29 cellular contexts compared by ENCODE assay signal in the genomic region with DNA sequence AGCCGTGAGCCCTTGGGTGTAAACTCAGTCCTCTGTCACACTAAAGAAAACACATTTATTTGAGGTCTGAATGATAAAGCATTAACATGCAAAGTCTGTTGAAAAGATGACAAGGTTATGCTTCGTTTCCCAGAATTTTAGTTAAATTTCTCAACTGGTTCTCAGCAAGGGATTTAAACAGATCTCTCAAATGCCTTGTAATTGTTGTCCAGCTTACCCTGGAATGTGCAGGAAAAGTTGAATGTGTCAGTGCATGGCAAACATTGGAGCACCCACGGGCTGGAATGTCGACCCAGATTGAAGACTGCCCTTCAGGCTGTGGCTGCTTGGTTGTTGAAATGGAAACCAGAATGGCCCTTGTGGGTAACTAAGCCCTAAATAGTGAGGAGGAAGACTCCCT.
"Had no signal": no experiment of that assay in that cellular context is flagged by ENCODE, and none has a peak within 500 bp of the region (broad histone marks: within the 10 kb centered on the region; RNA-seq: fewer than 3 reads in every experiment).

No MANE protein-coding gene starts in this region.

- H3K9me3 ChIP-seq: colonic mucosa, gastroesophageal sphincter, heart left ventricle, pancreas, right lobe of liver, testis, tibial artery had no signal

- H3K36me3 Mint-ChIP-seq: memory B cell; naive B cell; natural killer cell treated with Interleukin-12 subunit alpha and Interleukin-12 subunit beta and Interleukin-15 and Interleukin-18, amount 100 ng/mL, for 72 hours; type B pancreatic cell had no signal

- H3K36me3 ChIP-seq: colonic mucosa, gastroesophageal sphincter, heart left ventricle, pancreas, right lobe of liver, tibial artery had no signal

- H3K4me1 ChIP-seq: colonic mucosa, foreskin keratinocyte, gastroesophageal sphincter, heart left ventricle, pancreas, right lobe of liver, testis had no signal

- H3K9me3 Mint-ChIP-seq: dendritic cell treated with granulocyte-macrophage colony-stimulating factor and Interleukin-4, amounts not matched to agents 40 ng/mL and 50 ng/mL, for 4 days; endodermal cell; memory B cell; naive B cell; natural killer cell treated with Interleukin-12 subunit alpha and Interleukin-12 subunit beta and Interleukin-15 and Interleukin-18, amount 100 ng/mL, for 72 hours; stimulated activated naive CD8-positive, alpha-beta T cell treated with anti-CD3 and anti-CD28 coated beads, Interleukin-15, amount 100 ng/mL, for 72 hours had no signal

- H3K4me3 Mint-ChIP-seq: dendritic cell treated with granulocyte-macrophage colony-stimulating factor and Interleukin-4, amounts not matched to agents 40 ng/mL and 50 ng/mL, for 4 days; endodermal cell; memory B cell; naive B cell; natural killer cell treated with Interleukin-12 subunit alpha and Interleukin-12 subunit beta and Interleukin-15 and Interleukin-18, amount 100 ng/mL, for 72 hours; stimulated activated naive CD8-positive, alpha-beta T cell treated with anti-CD3 and anti-CD28 coated beads, Interleukin-15, amount 100 ng/mL, for 72 hours; type B pancreatic cell had no signal

- H3K27ac Mint-ChIP-seq: dendritic cell treated with granulocyte-macrophage colony-stimulating factor and Interleukin-4, amounts not matched to agents 40 ng/mL and 50 ng/mL, for 4 days; endodermal cell; memory B cell; natural killer cell treated with Interleukin-12 subunit alpha and Interleukin-12 subunit beta and Interleukin-15 and Interleukin-18, amount 100 ng/mL, for 72 hours; stimulated activated naive CD8-positive, alpha-beta T cell treated with anti-CD3 and anti-CD28 coated beads, Interleukin-15, amount 100 ng/mL, for 72 hours; type B pancreatic cell had no signal

- H3K4me2 ChIP-seq: hepatocyte, smooth muscle cell had no signal

- H3K27me3 ChIP-seq: colonic mucosa, foreskin keratinocyte, gastroesophageal sphincter, heart left ventricle, hepatocyte, pancreas, right lobe of liver, testis, tibial artery had no signal

- H3K4me1 Mint-ChIP-seq: endodermal cell; memory B cell; naive B cell; stimulated activated naive CD8-positive, alpha-beta T cell treated with anti-CD3 and anti-CD28 coated beads, Interleukin-15, amount 100 ng/mL, for 72 hours had no signal

- H3K27ac ChIP-seq: colonic mucosa, epithelial cell of prostate, foreskin keratinocyte, gastroesophageal sphincter, heart left ventricle, hepatocyte, pancreas, right lobe of liver, testis, tibial artery had no signal

- H2AFZ ChIP-seq: hepatocyte had no signal

- H3K27me3 Mint-ChIP-seq: dendritic cell treated with granulocyte-macrophage colony-stimulating factor and Interleukin-4, amounts not matched to agents 40 ng/mL and 50 ng/mL, for 4 days; memory B cell had no signal

- ATAC-seq: esophagus mucosa; foreskin keratinocyte; gastroesophageal sphincter; heart left ventricle; left lobe of liver; natural killer cell treated with Interleukin-12 subunit alpha and Interleukin-12 subunit beta and Interleukin-15 and Interleukin-18, amount 100 ng/mL, for 72 hours; pancreas; right lobe of liver; stimulated activated naive CD8-positive, alpha-beta T cell treated with anti-CD3 and anti-CD28 coated beads, Interleukin-15, amount 100 ng/mL, for 72 hours had no signal

- H3K4me3 ChIP-seq: colonic mucosa, gastroesophageal sphincter, heart left ventricle, hepatocyte, lung, pancreas, right lobe of liver, smooth muscle cell, testis, tibial artery had no signal

- H3K79me2 ChIP-seq: hepatocyte had no signal

- DNase-seq: colonic mucosa; effector CD8-positive, alpha-beta T cell; endodermal cell; foreskin keratinocyte; heart left ventricle; kidney; naive B cell; occipital lobe; pancreas; right lobe of liver; stimulated activated CD4-positive, alpha-beta T cell treated with anti-CD3 and anti-CD28 coated beads, Interleukin-12 subunit alpha, Interleukin-12 subunit beta, amount 100 ng/mL, for 4 hours; stimulated activated CD4-positive, alpha-beta T cell treated with anti-CD3 and anti-CD28 coated beads, Interleukin-1b, Interleukin-23, amount 100 ng/mL, for 48 hours; stimulated activated CD4-positive, alpha-beta T cell treated with anti-CD3 and anti-CD28 coated beads, Interleukin-4, amount 100 ng/mL, for 1 hour; stimulated activated CD8-positive, alpha-beta memory T cell treated with anti-CD3 and anti-CD28 coated beads, Interleukin-4, amount 100 ng/mL, for 48 hours; stimulated activated naive CD4-positive, alpha-beta T cell; stimulated activated naive CD8-positive, alpha-beta T cell treated with anti-CD3 and anti-CD28 coated beads, Interleukin-15, amount 100 ng/mL, for 72 hours; testis; tibial artery had no signal
